ENCODE assay signal across 18 cellular contexts in genomic region chr15:79985571-79985970, GRCh38. TPM values are rescaled to one million over a fixed set of nuclear protein-coding genes. Genes with fewer than 3 reads are reported as not detected.
DNase-seq lines count a peak whose midpoint lies in the region; ATAC-seq, FAIRE-seq and TF ChIP-seq lines count a peak whose summit lies in the region.
"Had no signal": no experiment of that assay in that cellular context is flagged by ENCODE, and none has a peak within 500 bp of the region (broad histone marks: within the 10 kb centered on the region; RNA-seq: fewer than 3 reads in every experiment).

No MANE protein-coding gene starts in this region.

- H3K9me3 ChIP-seq in smooth muscle cell (replicated peaks; ENCODE audit: low read depth): no peaks in the 10 kb centered on the region
- H3K9me3 ChIP-seq: HAP-1 had no signal

- no peak for TF ChIP-seq CTCF in smooth muscle cell (IDR thresholded peaks at IDR 0.05; ENCODE audit: borderline replicate concordance, insufficient read depth, poor library complexity, severe bottlenecking)

- H3K36me3 ChIP-seq in smooth muscle cell (ENCODE audit: low read depth): no peaks in the 10 kb centered on the region
- H3K36me3 ChIP-seq: HAP-1 had no signal

- no peaks in the 10 kb centered on the region for H3K27me3 Mint-ChIP-seq in activated T-helper 17 cell treated with anti-CD3 and anti-CD28 coated beads, Interleukin-2, amount 50 U/mL, for 72 hours
- H3K27me3 Mint-ChIP-seq: CD4-positive, alpha-beta T cell had no signal

- no peaks in the 10 kb centered on the region for H3K36me3 Mint-ChIP-seq in activated T-helper 17 cell treated with anti-CD3 and anti-CD28 coated beads, Interleukin-2, amount 50 U/mL, for 72 hours (ENCODE audit: low read depth)

- H3K27ac ChIP-seq in smooth muscle cell (ENCODE audit: low read depth): no peak overlapping the region

- H3K4me1 Mint-ChIP-seq in activated T-helper 17 cell treated with anti-CD3 and anti-CD28 coated beads, Interleukin-2, amount 50 U/mL, for 72 hours: peaks cover 3% of the 10 kb centered on the region

- no peaks in the 10 kb centered on the region for H3K4me1 ChIP-seq in smooth muscle cell (ENCODE audit: low read depth)
- H3K4me1 ChIP-seq: HAP-1 had no signal

- H3K4me2 ChIP-seq in smooth muscle cell: peak overlapping the region; percentile 6

- H2AFZ ChIP-seq in smooth muscle cell (ENCODE audit: low read depth): no peak overlapping the region

- no peaks in the 10 kb centered on the region for H4K20me1 ChIP-seq in smooth muscle cell (ENCODE audit: low read depth)

- H3F3A ChIP-seq in smooth muscle cell (ENCODE audit: low read depth): no peaks in the 10 kb centered on the region

- no peaks in the 10 kb centered on the region for H3K27me3 ChIP-seq in smooth muscle cell (ENCODE audit: low read depth)

- no peaks in the 10 kb centered on the region for H3K79me2 ChIP-seq in smooth muscle cell (ENCODE audit: low read depth)

- 77% methylated on average over 5 of the region's 5 CpGs for WGBS in smooth muscle cell (ENCODE audit: low lambda C conversion rate)

- no peak overlapping the region for H3K4me3 ChIP-seq in smooth muscle cell
- H3K4me3 ChIP-seq: HAP-1 had no signal

- FAIRE-seq in GM18507 (lab: Jason Lieb, UNC): peak; percentile 9
- FAIRE-seq: A204.1, G401.6, GM12891, H1 had no signal

- no peak for ATAC-seq in activated T-helper 17 cell treated with anti-CD3 and anti-CD28 coated beads, Interleukin-2, amount 50 U/mL, for 72 hours (replicated peaks)

- H3K9ac ChIP-seq in smooth muscle cell (ENCODE audit: low read depth): no peak overlapping the region

- DNase-seq in GM18507 (ENCODE audit: extremely low spot score, insufficient read length, low read depth) (no peak), NCI-H1417 (lab: John Stamatoyannopoulos, UW) (peak in 2 of 3 experiments; percentile 50 to 87), NCI-H774 (lab: John Stamatoyannopoulos, UW) (peak; percentile 23), smooth muscle cell (lab: John Stamatoyannopoulos, UW; ENCODE audit: unreplicated experiment) (no peak), activated T-cell treated with anti-CD3 and anti-CD28 coated beads for 4 hours (no peak), NCI-H1105 treated with DMSO at 0.1 percent for 48 hours (lab: John Stamatoyannopoulos, UW) (no peak)
- DNase-seq: C1 segment of cervical spinal cord; CD4-positive, alpha-beta T cell; DMS79; EL had no signal

- no peak overlapping the region for H3K27ac Mint-ChIP-seq in activated T-helper 17 cell treated with anti-CD3 and anti-CD28 coated beads, Interleukin-2, amount 50 U/mL, for 72 hours
- H3K27ac Mint-ChIP-seq: CD4-positive, alpha-beta T cell had no signal

- H3K9me3 Mint-ChIP-seq in activated T-helper 17 cell treated with anti-CD3 and anti-CD28 coated beads, Interleukin-2, amount 50 U/mL, for 72 hours: no peaks in the 10 kb centered on the region
- H3K9me3 Mint-ChIP-seq: CD4-positive, alpha-beta T cell had no signal

- no peak overlapping the region for H3K4me3 Mint-ChIP-seq in activated T-helper 17 cell treated with anti-CD3 and anti-CD28 coated beads, Interleukin-2, amount 50 U/mL, for 72 hours
- H3K4me3 Mint-ChIP-seq: B cell; CD4-positive, alpha-beta T cell had no signal

RNA-seq across cellular contexts. Expression of gene BCL2A1, which starts 14.6 kb away (rescaled TPM):
- 18.2 and 21.1 TPM in 2 replicates for total RNA-seq in smooth muscle cell
- polyA plus RNA-seq in smooth muscle cell: 13.4 and 14.3 TPM in 2 replicates
- 10 to 100 TPM; 32.7 to 77.0 TPM for total RNA-seq in activated T-helper 17 cell treated with anti-CD3 and anti-CD28 coated beads, Interleukin-2, amount 50 U/mL, for 72 hours
- total RNA-seq: H1, HT-29 had no signal
- polyA plus RNA-seq: H1 had no signal

Comparison
In these comparisons a context has a peak if more than half of its experiments do, and no peak if none do; other contexts are left out.
1. DNase-seq: peak in NCI-H1417 (2 of 3) and NCI-H774 (single experiment); none in GM18507 (single experiment), smooth muscle cell (single experiment), activated T-cell treated with anti-CD3 and anti-CD28 coated beads for 4 hours (single experiment) and NCI-H1105 treated with DMSO at 0.1 percent for 48 hours (single experiment).